9 cellular contexts compared by ENCODE assay signal in the genomic region with DNA sequence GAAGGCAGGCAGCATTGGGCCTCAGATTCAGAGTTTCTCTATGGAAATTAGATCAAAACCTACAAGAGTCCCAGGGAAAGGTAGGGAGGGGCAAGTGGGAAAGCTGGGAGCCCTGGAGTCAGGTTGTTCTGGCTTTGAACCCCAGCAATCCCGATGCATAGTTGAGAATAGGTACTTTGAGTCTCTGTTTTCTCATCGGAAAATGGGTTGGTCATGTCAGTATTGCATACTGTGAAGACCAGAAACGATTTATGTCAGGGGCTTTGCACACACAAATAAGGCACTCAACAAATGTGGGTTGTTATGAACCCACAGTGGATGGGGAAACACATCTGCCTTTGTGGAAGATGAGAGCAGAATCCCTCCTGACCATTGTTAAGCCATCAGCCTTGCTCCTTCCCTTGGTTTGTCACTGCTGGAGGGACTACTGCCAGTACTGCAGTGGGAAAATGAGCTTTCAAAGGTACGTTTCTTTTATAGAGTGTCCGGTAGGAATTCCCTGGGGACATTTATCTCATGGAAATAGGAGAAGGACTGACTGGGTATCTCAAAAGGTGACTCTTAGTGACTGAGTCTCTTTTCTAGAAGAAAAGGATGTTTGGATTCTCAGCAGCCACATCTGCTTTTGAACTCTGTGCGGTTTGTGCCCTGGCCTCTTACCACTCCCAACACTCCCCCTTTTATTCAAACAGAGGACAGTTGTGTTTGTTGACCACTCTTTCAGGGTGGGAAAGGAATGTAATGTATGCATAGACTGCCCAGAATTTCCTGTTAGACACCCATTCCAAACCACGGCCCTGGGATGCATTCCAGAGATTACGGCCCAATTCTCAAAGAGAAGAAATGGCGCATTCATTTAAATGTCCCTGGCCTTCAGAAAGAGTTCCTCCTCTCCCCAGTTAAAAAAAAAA. TPM values are rescaled to one million over a fixed set of nuclear protein-coding genes. Genes with fewer than 3 reads are reported as not detected.
DNase-seq lines count a peak whose midpoint lies in the region; ATAC-seq, FAIRE-seq and TF ChIP-seq lines count a peak whose summit lies in the region.
"Had no signal": no experiment of that assay in that cellular context is flagged by ENCODE, and none has a peak within 500 bp of the region (broad histone marks: within the 10 kb centered on the region; RNA-seq: fewer than 3 reads in every experiment).

No MANE protein-coding gene starts in this region.

- DNase-seq in Caki2 (ENCODE audit: low read depth), result peak; percentile 83
- no peak for DNase-seq in SK-N-SH
- peak; percentile 97 for DNase-seq in fibroblast of the aortic adventitia (ENCODE audit: low read depth)
- DNase-seq in osteoblast (ENCODE audit: insufficient read length, low spot score, missing footprints), result no peak
- no peak for DNase-seq in activated naive CD4-positive, alpha-beta T cell treated with anti-CD3 and anti-CD28 coated beads, Interleukin-2, amount 10 ng/mL, durations not matched to agents 7 days and 5 days
- no peak for DNase-seq in D721Med (ENCODE audit: insufficient read length, low spot score)

- H3K79me2 ChIP-seq in SK-N-SH (ENCODE audit: insufficient read depth) (peaks cover 43% of the 10 kb centered on the region), osteoblast (ENCODE audit: insufficient read depth, low read length) (peaks cover 36% of the 10 kb centered on the region)

- H3K9me3 Mint-ChIP-seq in activated naive CD4-positive, alpha-beta T cell treated with anti-CD3 and anti-CD28 coated beads, Interleukin-2, amount 10 ng/mL, durations not matched to agents 7 days and 5 days, result no peaks in the 10 kb centered on the region

- H3K4me2 ChIP-seq in SK-N-SH (peak overlapping the region; percentile 40), osteoblast (ENCODE audit: insufficient read depth, low read length) (peak overlapping the region; percentile 75)

- H3K27me3 Mint-ChIP-seq in activated naive CD4-positive, alpha-beta T cell treated with anti-CD3 and anti-CD28 coated beads, Interleukin-2, amount 10 ng/mL, durations not matched to agents 7 days and 5 days, result peaks cover 7% of the 10 kb centered on the region

- TF ChIP-seq CTCF in SK-N-SH (IDR thresholded peaks at IDR 0.05) (no peak), fibroblast of the aortic adventitia (IDR thresholded peaks at IDR 0.05; ENCODE audit: insufficient read depth, low read length) (no peak), osteoblast (IDR thresholded peaks at IDR 0.05; ENCODE audit: extremely low read depth, low read depth, low read length) (no peak), D721Med (IDR thresholded peaks at IDR 0.05; ENCODE audit: insufficient read depth, missing control alignments) (no peak)

- no peaks in the 10 kb centered on the region for H3K9me3 ChIP-seq in SK-N-SH
- no peaks in the 10 kb centered on the region for H3K9me3 ChIP-seq in osteoblast (ENCODE audit: low read depth, low read length)

- H3K27me3 ChIP-seq in SK-N-SH (ENCODE audit: insufficient read depth), result no peaks in the 10 kb centered on the region
- no peaks in the 10 kb centered on the region for H3K27me3 ChIP-seq in osteoblast (ENCODE audit: insufficient read depth, low read length)

- peak in 1 of 2 experiments; percentile 87; a peak in 2 of 4 replicates for TF ChIP-seq EP300 in SK-N-SH (IDR thresholded peaks at IDR 0.05; ENCODE audit: borderline replicate concordance in 1 of 2, low read depth in 1 of 2, low read length in 1 of 2)

- H4K20me1 ChIP-seq in SK-N-SH (ENCODE audit: insufficient read depth), result no peaks in the 10 kb centered on the region
- peaks cover 10% of the 10 kb centered on the region for H4K20me1 ChIP-seq in osteoblast (ENCODE audit: insufficient read depth, low read length)

- H2AFZ ChIP-seq in SK-N-SH (ENCODE audit: low read depth), result no peak overlapping the region
- H2AFZ ChIP-seq in osteoblast (ENCODE audit: low read length), result no peak overlapping the region

- H3K36me3 Mint-ChIP-seq in activated naive CD4-positive, alpha-beta T cell treated with anti-CD3 and anti-CD28 coated beads, Interleukin-2, amount 10 ng/mL, durations not matched to agents 7 days and 5 days, result no peaks in the 10 kb centered on the region

- CTCF ChIA-PET in SK-N-SH (lab: Yijun Ruan, JAX), result interaction anchor here (0.8 to 1.7 kb wide), 4 partner anchors 10 to 61 kb away, joined by 3 to 7 read pairs (median 5); no protein-coding TSS in a partner anchor
- CTCF ChIA-PET in activated naive CD4-positive, alpha-beta T cell treated with anti-CD3 and anti-CD28 coated beads, Interleukin-2, amount 10 ng/mL, durations not matched to agents 7 days and 5 days (lab: Charles Lee), result interaction anchor here (0.6 to 2.3 kb wide), 2 partner anchors 11 to 81 kb away, joined by 4 to 7 read pairs; no protein-coding TSS in a partner anchor

- no peak overlapping the region for H3K4me3 Mint-ChIP-seq in activated naive CD4-positive, alpha-beta T cell treated with anti-CD3 and anti-CD28 coated beads, Interleukin-2, amount 10 ng/mL, durations not matched to agents 7 days and 5 days
- H3K4me3 Mint-ChIP-seq: activated naive CD8-positive, alpha-beta T cell had no signal

- no peaks in the 10 kb centered on the region for H3K4me1 Mint-ChIP-seq in activated naive CD4-positive, alpha-beta T cell treated with anti-CD3 and anti-CD28 coated beads, Interleukin-2, amount 10 ng/mL, durations not matched to agents 7 days and 5 days

- POLR2A ChIA-PET in SK-N-SH (lab: Yijun Ruan, JAX), result interaction anchor here (1.4 kb wide), 1 partner anchor 10 kb away, joined by 4 read pairs; no protein-coding TSS in a partner anchor

- TF ChIP-seq RAD21 in SK-N-SH (IDR thresholded peaks at IDR 0.05; ENCODE audit: low read length), result no peak

- no peaks in the 10 kb centered on the region for H3K9me2 ChIP-seq in SK-N-SH

- H3K9ac ChIP-seq in SK-N-SH, result peak overlapping the region; percentile 36; the same call in 1 of the 2 replicates

- peaks cover 22 to 25% of the 10 kb centered on the region in 2 experiments for H3K4me1 ChIP-seq in SK-N-SH (ENCODE audit: control insufficient read depth in 1 of 2, insufficient read depth in 2 of 2, low read depth in 1 of 2, low read length in 1 of 2)
- peaks cover 37% of the 10 kb centered on the region for H3K4me1 ChIP-seq in osteoblast (ENCODE audit: insufficient read depth, low read length)

- FAIRE-seq in D721Med (lab: Jason Lieb, UNC), result no peak

- no peak overlapping the region for H3K27ac Mint-ChIP-seq in activated naive CD4-positive, alpha-beta T cell treated with anti-CD3 and anti-CD28 coated beads, Interleukin-2, amount 10 ng/mL, durations not matched to agents 7 days and 5 days
- H3K27ac Mint-ChIP-seq: activated naive CD8-positive, alpha-beta T cell had no signal

- H3K4me3 ChIP-seq in SK-N-SH (ENCODE audit: low read depth in 2 of 2, low read length in 1 of 2), result no peak overlapping the region
- H3K4me3 ChIP-seq in fibroblast of the aortic adventitia (ENCODE audit: low read depth, low read length), result no peak overlapping the region
- H3K4me3 ChIP-seq in osteoblast (ENCODE audit: insufficient read depth, low read length), result peak overlapping the region; percentile 31

- H3K36me3 ChIP-seq in SK-N-SH (replicated peaks in 1 of 2; ENCODE audit: control insufficient read depth in 1 of 2, insufficient read depth in 2 of 2, low read length in 1 of 2) (peaks cover 0 to under 1% of the 10 kb centered on the region in 2 experiments), osteoblast (ENCODE audit: insufficient read depth, low read length) (no peaks in the 10 kb centered on the region)

- WGBS in SK-N-SH (ENCODE audit: low lambda C conversion rate), result 43% methylated on average over 9 of the region's 9 CpGs

- ATAC-seq in HG02884 (IDR thresholded peaks at IDR 0.05; ENCODE audit: unreplicated experiment) (no peak), GM18505 (IDR thresholded peaks at IDR 0.05; ENCODE audit: unreplicated experiment) (no peak)

- peak overlapping the region; percentile 77 to 93 for H3K27ac ChIP-seq in SK-N-SH (ENCODE audit: low read depth in 2 of 2, low read length in 1 of 2)
- H3K27ac ChIP-seq in osteoblast (ENCODE audit: low read depth, low read length), result peak overlapping the region; percentile 85

- TF ChIP-seq POLR2A in GM18505 (IDR thresholded peaks at IDR 0.05; ENCODE audit: borderline replicate concordance, extremely low read depth, insufficient read depth, insufficient read length), result no peak

- in situ Hi-C loops in Caki2 (cut with HindIII; ENCODE audit: low pct_unique_long_range_greater_than_20kb, low sequenced_read_pairs), result no loop called here

- H3F3A ChIP-seq in SK-N-SH (replicated peaks; ENCODE audit: insufficient read depth), result peaks cover 21% of the 10 kb centered on the region

TF ChIP-seq in SK-N-SH, 30 proteins besides CTCF, POLR2A, EP300 and RAD21 (continues in another document):
- TF ChIP-seq, protein P1, sequence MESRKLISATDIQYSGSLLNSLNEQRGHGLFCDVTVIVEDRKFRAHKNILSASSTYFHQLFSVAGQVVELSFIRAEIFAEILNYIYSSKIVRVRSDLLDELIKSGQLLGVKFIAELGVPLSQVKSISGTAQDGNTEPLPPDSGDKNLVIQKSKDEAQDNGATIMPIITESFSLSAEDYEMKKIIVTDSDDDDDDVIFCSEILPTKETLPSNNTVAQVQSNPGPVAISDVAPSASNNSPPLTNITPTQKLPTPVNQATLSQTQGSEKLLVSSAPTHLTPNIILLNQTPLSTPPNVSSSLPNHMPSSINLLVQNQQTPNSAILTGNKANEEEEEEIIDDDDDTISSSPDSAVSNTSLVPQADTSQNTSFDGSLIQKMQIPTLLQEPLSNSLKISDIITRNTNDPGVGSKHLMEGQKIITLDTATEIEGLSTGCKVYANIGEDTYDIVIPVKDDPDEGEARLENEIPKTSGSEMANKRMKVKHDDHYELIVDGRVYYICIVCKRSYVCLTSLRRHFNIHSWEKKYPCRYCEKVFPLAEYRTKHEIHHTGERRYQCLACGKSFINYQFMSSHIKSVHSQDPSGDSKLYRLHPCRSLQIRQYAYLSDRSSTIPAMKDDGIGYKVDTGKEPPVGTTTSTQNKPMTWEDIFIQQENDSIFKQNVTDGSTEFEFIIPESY (IDR thresholded peaks at IDR 0.05; ENCODE audit: borderline replicate concordance, low read depth), result 0 out of 2 replicates have a peak, but pooled peaks have one; percentile 53
- TF ChIP-seq FOXJ3 (CRISPR knock-in tag; IDR thresholded peaks at IDR 0.05) (no peak), RFX5 (IDR thresholded peaks at IDR 0.05; ENCODE audit: low read length) (no peak), USF2 (IDR thresholded peaks at IDR 0.05; ENCODE audit: borderline replicate concordance, low read depth, low read length) (no peak)

RNA-seq across cellular contexts. Expression of gene VILL, which starts 54.6 kb away (rescaled TPM):
- total RNA-seq in Caki2 (2014; rRNA removed; shearing (Covaris generic); ENCODE audit: low replicate concordance), result 0.84 and 1.2 TPM in 2 replicates
- 8.6 and 8.8 TPM in 2 replicates for polyA plus RNA-seq in SK-N-SH (2012; rRNA removed)
- polyA plus RNA-seq in SK-N-SH (2012; cell fraction: cytosol; rRNA removed), result 2.4 and 3.9 TPM in 2 replicates
- polyA plus RNA-seq in SK-N-SH (2012; cell fraction: nucleus; rRNA removed), result 28.7 and 29.0 TPM in 2 replicates
- 2.4 and 7.0 TPM in 2 replicates for total RNA-seq in fibroblast of the aortic adventitia (ENCODE audit: low replicate concordance)
- total RNA-seq in osteoblast, result 6.8 and 7.6 TPM in 2 replicates

Comparison
In these comparisons a context has a peak if more than half of its experiments do, and no peak if none do; other contexts are left out.
1. DNase-seq: peak in Caki2 (single experiment) and fibroblast of the aortic adventitia (single experiment); none in SK-N-SH (single experiment), osteoblast (single experiment), activated naive CD4-positive, alpha-beta T cell treated with anti-CD3 and anti-CD28 coated beads, Interleukin-2, amount 10 ng/mL, durations not matched to agents 7 days and 5 days (single experiment) and D721Med (single experiment).